Comparison of ENCODE assay signal across 1 cellular context in genomic region chr11:94964934-94965333, GRCh38.
TF ChIP-seq lines count a peak whose summit lies in the region.

No MANE protein-coding gene starts in this region.

TF ChIP-seq in SK-N-SH treated with all-trans-retinoic acid at 6 μM for 48 hours, 23 proteins besides CTCF, POLR2A, EP300 and RAD21 (continued from another document):
- TF ChIP-seq PATZ1 (CRISPR knock-in tag; IDR thresholded peaks at IDR 0.05; ENCODE audit: borderline replicate concordance) (no peak), ISL1 (CRISPR knock-in tag; IDR thresholded peaks at IDR 0.05) (no peak), ZNF565 (CRISPR knock-in tag; conservative IDR thresholded peaks at IDR 0.05; ENCODE audit: low read depth) (no peak), CREB5 (CRISPR knock-in tag; IDR thresholded peaks at IDR 0.05; ENCODE audit: low read depth) (no peak), ZFP30 (CRISPR knock-in tag; IDR thresholded peaks at IDR 0.05) (no peak), ZFP3 (CRISPR knock-in tag; IDR thresholded peaks at IDR 0.05) (no peak), OSR1 (CRISPR knock-in tag; IDR thresholded peaks at IDR 0.05) (no peak)
- TF ChIP-seq, protein P1, sequence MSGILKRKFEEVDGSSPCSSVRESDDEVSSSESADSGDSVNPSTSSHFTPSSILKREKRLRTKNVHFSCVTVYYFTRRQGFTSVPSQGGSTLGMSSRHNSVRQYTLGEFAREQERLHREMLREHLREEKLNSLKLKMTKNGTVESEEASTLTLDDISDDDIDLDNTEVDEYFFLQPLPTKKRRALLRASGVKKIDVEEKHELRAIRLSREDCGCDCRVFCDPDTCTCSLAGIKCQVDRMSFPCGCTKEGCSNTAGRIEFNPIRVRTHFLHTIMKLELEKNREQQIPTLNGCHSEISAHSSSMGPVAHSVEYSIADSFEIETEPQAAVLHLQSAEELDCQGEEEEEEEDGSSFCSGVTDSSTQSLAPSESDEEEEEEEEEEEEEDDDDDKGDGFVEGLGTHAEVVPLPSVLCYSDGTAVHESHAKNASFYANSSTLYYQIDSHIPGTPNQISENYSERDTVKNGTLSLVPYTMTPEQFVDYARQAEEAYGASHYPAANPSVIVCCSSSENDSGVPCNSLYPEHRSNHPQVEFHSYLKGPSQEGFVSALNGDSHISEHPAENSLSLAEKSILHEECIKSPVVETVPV (CRISPR knock-in tag; IDR thresholded peaks at IDR 0.05) = no peak
